Comparison of ENCODE assay signal across 8 cellular contexts in the genomic region with DNA sequence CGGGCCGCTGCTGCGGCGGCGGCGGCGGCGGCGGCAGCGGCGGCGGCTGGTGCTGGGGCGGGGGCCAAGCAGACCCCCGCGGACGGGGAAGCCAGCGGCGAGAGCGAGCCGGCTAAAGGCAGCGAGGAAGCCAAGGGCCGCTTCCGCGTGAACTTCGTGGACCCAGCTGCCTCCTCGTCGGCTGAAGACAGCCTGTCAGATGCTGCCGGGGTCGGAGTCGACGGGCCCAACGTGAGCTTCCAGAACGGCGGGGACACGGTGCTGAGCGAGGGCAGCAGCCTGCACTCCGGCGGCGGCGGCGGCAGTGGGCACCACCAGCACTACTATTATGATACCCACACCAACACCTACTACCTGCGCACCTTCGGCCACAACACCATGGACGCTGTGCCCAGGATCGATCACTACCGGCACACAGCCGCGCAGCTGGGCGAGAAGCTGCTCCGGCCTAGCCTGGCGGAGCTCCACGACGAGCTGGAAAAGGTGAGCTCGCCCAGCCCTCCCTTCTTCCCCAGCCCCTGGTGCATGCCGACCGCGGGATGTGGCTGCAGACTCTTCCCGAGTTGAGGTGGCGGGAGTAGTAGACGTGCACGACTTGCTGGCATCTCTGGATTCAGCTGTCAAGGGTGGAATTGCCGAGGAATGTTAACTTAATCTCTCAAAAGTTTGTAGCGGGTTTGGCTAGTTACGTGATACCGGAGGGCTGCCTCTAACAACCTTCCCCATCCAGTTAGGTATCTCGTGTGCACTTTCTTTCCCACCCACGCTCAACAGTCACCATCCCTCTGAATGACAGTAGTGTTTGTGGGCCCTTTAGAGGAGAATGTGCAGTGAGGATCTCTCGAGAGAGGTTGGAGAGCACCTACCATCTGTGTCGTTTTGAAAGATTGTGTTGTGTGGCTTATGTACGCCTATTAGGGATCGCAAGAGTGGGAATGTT. TPM values are rescaled to one million over a fixed set of nuclear protein-coding genes. Genes with fewer than 3 reads are reported as not detected.
DNase-seq lines count a peak whose midpoint lies in the region; ATAC-seq and TF ChIP-seq lines count a peak whose summit lies in the region.

No MANE protein-coding gene starts in this region.

- H3K9ac ChIP-seq in SK-N-MC (ENCODE audit: insufficient read length), result peak overlapping the region; percentile 62

- peaks cover 2% of the 10 kb centered on the region for H3K9me3 Mint-ChIP-seq in activated naive CD8-positive, alpha-beta T cell treated with anti-CD3 and anti-CD28 coated beads, Interleukin-2, amount 10 ng/mL, durations not matched to agents 7 days and 5 days
- H3K9me3 Mint-ChIP-seq in progenitor cell of endocrine pancreas (ENCODE audit: low read depth), result no peaks in the 10 kb centered on the region

- H3K4me3 Mint-ChIP-seq in activated naive CD8-positive, alpha-beta T cell treated with anti-CD3 and anti-CD28 coated beads, Interleukin-2, amount 10 ng/mL, durations not matched to agents 7 days and 5 days, result peak overlapping the region; percentile 91
- H3K4me3 Mint-ChIP-seq in progenitor cell of endocrine pancreas (ENCODE audit: low read depth), result peak overlapping the region; percentile 92

- peak; percentile 30 for DNase-seq in ACHN
- no peak for DNase-seq in SK-N-MC (ENCODE audit: low read depth, low spot score)
- peak; percentile 68 for DNase-seq in activated naive CD8-positive, alpha-beta T cell treated with anti-CD3 and anti-CD28 coated beads, Interleukin-2, amount 10 ng/mL, durations not matched to agents 7 days and 5 days
- DNase-seq in left cardiac atrium, result peak; percentile 49
- peak; percentile 39 for DNase-seq in progenitor cell of endocrine pancreas (ENCODE audit: low spot score, unreplicated experiment)
- peak in 1 of 2 donors; percentile 87 for DNase-seq in vagina (ENCODE audit: extremely low spot score in 2 of 2)

- peaks cover 44% of the 10 kb centered on the region for H3K4me1 Mint-ChIP-seq in activated naive CD8-positive, alpha-beta T cell treated with anti-CD3 and anti-CD28 coated beads, Interleukin-2, amount 10 ng/mL, durations not matched to agents 7 days and 5 days
- H3K4me1 Mint-ChIP-seq in progenitor cell of endocrine pancreas (ENCODE audit: low read depth), result peaks cover 34% of the 10 kb centered on the region

- peak overlapping the region; percentile 94 for H3K4me3 ChIP-seq in SK-N-MC
- peak overlapping the region; percentile 82 to 97 for H3K4me3 ChIP-seq in vagina

- H3K27ac ChIP-seq in SK-N-MC, result no peak overlapping the region
- H3K27ac ChIP-seq in vagina, result peak overlapping the region; percentile 88

- H3K27ac Mint-ChIP-seq in activated naive CD8-positive, alpha-beta T cell treated with anti-CD3 and anti-CD28 coated beads, Interleukin-2, amount 10 ng/mL, durations not matched to agents 7 days and 5 days, result peak overlapping the region; percentile 80
- H3K27ac Mint-ChIP-seq in progenitor cell of endocrine pancreas, result peak overlapping the region; percentile 79

- H3K9me3 ChIP-seq in SK-N-MC (ENCODE audit: low read depth, low read length) (no peaks in the 10 kb centered on the region), vagina (no peaks in the 10 kb centered on the region)

- H3K36me3 Mint-ChIP-seq in activated naive CD8-positive, alpha-beta T cell treated with anti-CD3 and anti-CD28 coated beads, Interleukin-2, amount 10 ng/mL, durations not matched to agents 7 days and 5 days, result peaks cover 26% of the 10 kb centered on the region
- H3K36me3 Mint-ChIP-seq in progenitor cell of endocrine pancreas (ENCODE audit: insufficient read depth), result no peaks in the 10 kb centered on the region

- ATAC-seq in GM18907 (IDR thresholded peaks at IDR 0.05; ENCODE audit: unreplicated experiment), result peak; percentile 18
- ATAC-seq in HG03175 (IDR thresholded peaks at IDR 0.05; ENCODE audit: unreplicated experiment), result peak; percentile 7
- ATAC-seq in activated naive CD8-positive, alpha-beta T cell treated with anti-CD3 and anti-CD28 coated beads, Interleukin-2, amount 10 ng/mL, durations not matched to agents 7 days and 5 days (ENCODE audit: low read depth), result peak; percentile 10
- no peak for ATAC-seq in left cardiac atrium

- H3K27me3 Mint-ChIP-seq in activated naive CD8-positive, alpha-beta T cell treated with anti-CD3 and anti-CD28 coated beads, Interleukin-2, amount 10 ng/mL, durations not matched to agents 7 days and 5 days, result no peaks in the 10 kb centered on the region
- no peaks in the 10 kb centered on the region for H3K27me3 Mint-ChIP-seq in progenitor cell of endocrine pancreas

- intact Hi-C loops in left cardiac atrium (cut with DNase I), result loop anchor here (5.0 to 10.0 kb wide), 4 partner anchors 122 to 330 kb away; no protein-coding TSS in a partner anchor
- intact Hi-C loops in vagina (cut with DNase I), result loop anchor here (10.0 kb wide), 1 partner anchor 520 kb away; no protein-coding TSS in a partner anchor

- H3K36me3 ChIP-seq in SK-N-MC (ENCODE audit: insufficient read depth, low read length), result no peaks in the 10 kb centered on the region
- H3K36me3 ChIP-seq in vagina, result no peaks in the 10 kb centered on the region

- no peaks in the 10 kb centered on the region for H3K27me3 ChIP-seq in vagina

- POLR2A ChIA-PET in activated naive CD8-positive, alpha-beta T cell treated with anti-CD3 and anti-CD28 coated beads, Interleukin-2, amount 10 ng/mL, durations not matched to agents 7 days and 5 days (lab: Charles Lee), result interaction anchor here (0.8 to 1.3 kb wide), 2 partner anchors 8 to 170 kb away, joined by 3 read pairs; no protein-coding TSS in a partner anchor

- TF ChIP-seq POLR2A in vagina (IDR thresholded peaks at IDR 0.05), result no peak

- peaks cover 39% of the 10 kb centered on the region for H3K4me1 ChIP-seq in vagina

- no peak for TF ChIP-seq CTCF in progenitor cell of endocrine pancreas (IDR thresholded peaks at IDR 0.05; ENCODE audit: unreplicated experiment)
- TF ChIP-seq CTCF in vagina (IDR thresholded peaks at IDR 0.05), result no peak

- in situ Hi-C loops in ACHN (cut with HindIII; ENCODE audit: low pct_ligation_motif_present, low pct_unique_long_range_greater_than_20kb, low sequenced_read_pairs), result no loop called here

RNA-seq across cellular contexts. Expression of a gene that starts 0.9 kb away (rescaled TPM):
- 10 to 100 TPM; 11.5 to 14.5 TPM for total RNA-seq in activated naive CD8-positive, alpha-beta T cell treated with anti-CD3 and anti-CD28 coated beads, Interleukin-2, amount 10 ng/mL, durations not matched to agents 7 days and 5 days
- total RNA-seq in left cardiac atrium (10 to 100 TPM; 13.2 to 20.1 TPM), progenitor cell of endocrine pancreas (51.7 and 57.4 TPM in 2 replicates), vagina (15.7 TPM)

Comparison
In these comparisons a context has a peak if more than half of its experiments do, and no peak if none do; other contexts are left out.
1. ATAC-seq: peak in GM18907 (single experiment), HG03175 (single experiment) and activated naive CD8-positive, alpha-beta T cell treated with anti-CD3 and anti-CD28 coated beads, Interleukin-2, amount 10 ng/mL, durations not matched to agents 7 days and 5 days (single experiment); none in left cardiac atrium (0 of 2).